ENCODE assay signal across 1 cellular context in genomic region chr16:30949655-30950515, GRCh38.
A peak's percentile ranks its signal among the peaks of the same experiment; 100 is the strongest.
TF ChIP-seq lines count a peak whose summit lies in the region.

No MANE protein-coding gene starts in this region.

TF ChIP-seq in HepG2, 621 proteins besides CTCF, POLR2A, EP300 and RAD21 (continued from another document and continues in another):
- TF ChIP-seq MLX (CRISPR knock-in tag; IDR thresholded peaks at IDR 0.05) (peak; percentile 53; the same call in 1 of the 2 replicates), PRDM10 (CRISPR knock-in tag; IDR thresholded peaks at IDR 0.05; ENCODE audit: low read depth) (peak; percentile 86; the same call in 1 of the 2 replicates), ZNF207 (IDR thresholded peaks at IDR 0.05; ENCODE audit: borderline replicate concordance) (no peak), LCORL (IDR thresholded peaks at IDR 0.05) (no peak), LCORL (CRISPR knock-in tag; IDR thresholded peaks at IDR 0.05) (peak; percentile 96), MBNL3 (CRISPR knock-in tag; conservative IDR thresholded peaks at IDR 0.05) (no peak), ZNF615 (CRISPR knock-in tag; IDR thresholded peaks at IDR 0.05; ENCODE audit: borderline replicate concordance) (no peak), KLF9 (CRISPR knock-in tag; IDR thresholded peaks at IDR 0.05; ENCODE audit: low read depth) (no peak), HDAC6 (IDR thresholded peaks at IDR 0.05; ENCODE audit: low read depth, low read length) (no peak), ZGPAT (CRISPR knock-in tag; IDR thresholded peaks at IDR 0.05) (peak; percentile 89; the same call in 1 of the 2 replicates), ZNF512 (CRISPR knock-in tag; IDR thresholded peaks at IDR 0.05) (no peak), SRSF4 (IDR thresholded peaks at IDR 0.05; ENCODE audit: low read depth, low read length, poor library complexity, severe bottlenecking) (no peak), HMG20A (CRISPR knock-in tag; IDR thresholded peaks at IDR 0.05; ENCODE audit: borderline replicate concordance) (peak; percentile 82; the same call in 1 of the 2 replicates), SP2 (CRISPR knock-in tag; IDR thresholded peaks at IDR 0.05) (peak; percentile 48; the same call in 1 of the 2 replicates), ZNF556 (CRISPR knock-in tag; IDR thresholded peaks at IDR 0.05; ENCODE audit: borderline replicate concordance) (peak; percentile 95), NBN (conservative IDR thresholded peaks at IDR 0.05) (no peak), ZNF383 (CRISPR knock-in tag; IDR thresholded peaks at IDR 0.05; ENCODE audit: borderline replicate concordance) (peak; percentile 91; the same call in 1 of the 2 replicates), ZNF557 (CRISPR knock-in tag; IDR thresholded peaks at IDR 0.05) (no peak), ARNTL (CRISPR knock-in tag; IDR thresholded peaks at IDR 0.05) (peak; percentile 92), JUNB (CRISPR knock-in tag; IDR thresholded peaks at IDR 0.05; ENCODE audit: borderline replicate concordance) (no peak), HMGA1 (CRISPR knock-in tag; conservative IDR thresholded peaks at IDR 0.05) (no peak), TRIM22 (IDR thresholded peaks at IDR 0.05) (no peak), ZNF251 (CRISPR knock-in tag; IDR thresholded peaks at IDR 0.05) (peak; percentile 93), SMAD9 (CRISPR knock-in tag; IDR thresholded peaks at IDR 0.05) (no peak), ZSCAN30 (CRISPR knock-in tag; IDR thresholded peaks at IDR 0.05) (0 out of 2 replicates have a peak, but pooled peaks have one; percentile 33), ZNF609 (CRISPR knock-in tag; IDR thresholded peaks at IDR 0.05; ENCODE audit: borderline replicate concordance) (peak; percentile 91), SP5 (CRISPR knock-in tag; IDR thresholded peaks at IDR 0.05; ENCODE audit: borderline replicate concordance, low read depth) (peak; percentile 83), PREB (CRISPR knock-in tag; IDR thresholded peaks at IDR 0.05) (no peak), ZNF232 (CRISPR knock-in tag; IDR thresholded peaks at IDR 0.05; ENCODE audit: borderline replicate concordance) (no peak), ZNF432 (CRISPR knock-in tag; IDR thresholded peaks at IDR 0.05; ENCODE audit: borderline replicate concordance) (peak; percentile 18; the same call in 1 of the 2 replicates), ZNF10 (CRISPR knock-in tag; IDR thresholded peaks at IDR 0.05; ENCODE audit: borderline replicate concordance, low read depth) (no peak), ZNF567 (CRISPR knock-in tag; IDR thresholded peaks at IDR 0.05; ENCODE audit: borderline replicate concordance) (peak; percentile 42; the same call in 1 of the 2 replicates), HOXA9 (CRISPR knock-in tag; IDR thresholded peaks at IDR 0.05; ENCODE audit: borderline replicate concordance) (0 out of 2 replicates have a peak, but pooled peaks have one; percentile 18), NCOA1 (CRISPR knock-in tag; IDR thresholded peaks at IDR 0.05) (0 out of 2 replicates have a peak, but pooled peaks have one; percentile 72), ZUFSP (CRISPR knock-in tag; IDR thresholded peaks at IDR 0.05; ENCODE audit: borderline replicate concordance) (no peak), ESRRA (CRISPR knock-in tag; IDR thresholded peaks at IDR 0.05; ENCODE audit: low read depth) (peak; percentile 83), ZNF704 (CRISPR knock-in tag; IDR thresholded peaks at IDR 0.05; ENCODE audit: borderline replicate concordance) (no peak), ZNF674 (CRISPR knock-in tag; IDR thresholded peaks at IDR 0.05; ENCODE audit: low read depth) (no peak), CCAR2 (optimal IDR thresholded peaks at IDR 0.05; ENCODE audit: low read depth, low read length) (peak; percentile 64)
